ENCODE assay signal across 29 cellular contexts in the genomic region with DNA sequence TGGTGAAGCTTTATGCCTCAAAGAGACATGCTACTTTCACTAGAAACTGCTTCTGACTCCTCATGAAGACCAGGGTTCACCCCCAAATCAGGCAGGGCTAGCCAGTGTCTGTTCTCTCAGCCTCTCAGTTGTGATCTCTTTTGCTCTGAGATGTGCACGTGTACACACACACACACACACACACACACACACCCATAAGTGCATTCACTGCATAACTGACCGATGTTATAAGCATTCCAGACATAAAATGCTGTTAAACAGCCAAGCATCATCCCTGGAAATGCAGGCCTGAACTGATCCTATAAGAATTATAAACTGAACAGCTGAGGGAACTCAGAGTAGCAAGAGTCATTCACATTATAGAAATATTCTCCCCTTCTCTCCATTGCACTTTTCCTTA.
DNase-seq lines count a peak whose midpoint lies in the region; ATAC-seq and TF ChIP-seq lines count a peak whose summit lies in the region.
"Had no signal": no experiment of that assay in that cellular context is flagged by ENCODE, and none has a peak within 500 bp of the region (broad histone marks: within the 10 kb centered on the region; RNA-seq: fewer than 3 reads in every experiment).

No MANE protein-coding gene starts in this region.

- H3K4me2 ChIP-seq in SK-N-SH (no peak overlapping the region), mesenchymal stem cell (ENCODE audit: low read length, poor library complexity, severe bottlenecking) (no peak overlapping the region)
- H3K4me2 ChIP-seq: KMS-11, PC-9 had no signal

- H3K23ac ChIP-seq in mesenchymal stem cell (ENCODE audit: low read length in 2 of 2) = no peak overlapping the region

- no peak overlapping the region for H3K14ac ChIP-seq in mesenchymal stem cell (ENCODE audit: low read length in 2 of 2)

- H4K20me1 ChIP-seq in SK-N-SH (ENCODE audit: insufficient read depth) = no peaks in the 10 kb centered on the region

- H2BK5ac ChIP-seq in mesenchymal stem cell (ENCODE audit: low read depth, low read length, poor library complexity, severe bottlenecking) = no peak overlapping the region

- ATAC-seq in SK-N-SH treated with all-trans-retinoic acid at 6 μM for 48 hours (no peak), HG03095 (IDR thresholded peaks at IDR 0.05; ENCODE audit: unreplicated experiment) (no peak), GM21367 (IDR thresholded peaks at IDR 0.05; ENCODE audit: unreplicated experiment) (no peak)
- ATAC-seq: naive thymus-derived CD8-positive, alpha-beta T cell had no signal

- POLR2A ChIA-PET in SK-N-SH (lab: Yijun Ruan, JAX) = no interaction called here

- no peak overlapping the region for H3K4ac ChIP-seq in mesenchymal stem cell (ENCODE audit: low read depth in 1 of 2, low read length in 2 of 2)

- H3K27me3 ChIP-seq in SK-N-SH (ENCODE audit: insufficient read depth) = no peaks in the 10 kb centered on the region; the same call in 1 of the 2 replicates
- H3K27me3 ChIP-seq in mesenchymal stem cell (ENCODE audit: control insufficient read depth in 1 of 2, insufficient read depth in 1 of 2, low read length in 2 of 2) = peaks cover 19 to 50% of the 10 kb centered on the region in 2 experiments
- peaks cover 0 to 8% of the 10 kb centered on the region in 2 donors for H3K27me3 ChIP-seq in tibial nerve
- H3K27me3 ChIP-seq: MG63, sigmoid colon, tibial artery had no signal

- CTCF ChIA-PET in SK-N-SH (lab: Yijun Ruan, JAX) = interaction anchor here (0.9 to 3.9 kb wide), 3 partner anchors 11 to 68 kb away, joined by 3 to 13 read pairs (median 3); no protein-coding TSS in a partner anchor

- no peak for DNase-seq in SK-N-SH
- peak; percentile 40 for DNase-seq in dedifferentiated amniotic fluid mesenchymal stem cell (ENCODE audit: extremely low spot score)
- DNase-seq in mesenchymal stem cell = no peak
- no peak for DNase-seq in tibial nerve (ENCODE audit: low spot score in 2 of 2)
- no peak for DNase-seq in HK-2 (ENCODE audit: unreplicated experiment)
- DNase-seq: activated CD4-positive, alpha-beta T cell treated with anti-CD3 and anti-CD28 coated beads, Interleukin-2, amount 50 U/mL, for 48 hours; activated CD4-positive, CD25-positive, alpha-beta regulatory T cell treated with anti-CD3 and anti-CD28 coated beads, Interleukin-2, amount 50 U/mL, for 72 hours; activated CD8-positive, alpha-beta memory T cell treated with anti-CD3 and anti-CD28 coated beads, Interleukin-2, amount 50 U/mL, for 4 hours; activated naive CD4-positive, alpha-beta T cell; effector CD8-positive, alpha-beta T cell; GDM1; MG63; midbrain; naive thymus-derived CD8-positive, alpha-beta T cell; NCI-H2029; NCI-H524 treated with DMSO at 0.1 percent for 48 hours; NK-92 treated with Interleukin-12 subunit alpha and Interleukin-12 subunit beta, amount 100 ng/mL, for 24 hours; occipital lobe; PC-9; sigmoid colon; stimulated activated CD4-positive, alpha-beta T cell treated with anti-CD3 and anti-CD28 coated beads, Interleukin-4, amount 100 ng/mL, for 24 hours; tibial artery had no signal

- no peak overlapping the region for H4K8ac ChIP-seq in mesenchymal stem cell (ENCODE audit: low read length)

- peaks cover 0 to 3% of the 10 kb centered on the region in 2 experiments; a peak in 1 of 4 replicates for H3K4me1 ChIP-seq in SK-N-SH (ENCODE audit: control insufficient read depth in 1 of 2, insufficient read depth in 2 of 2, low read depth in 1 of 2, low read length in 1 of 2)
- H3K4me1 ChIP-seq in mesenchymal stem cell (ENCODE audit: control insufficient read depth, insufficient read depth, low read depth, low read length) = no peaks in the 10 kb centered on the region
- peaks cover 0 to 11% (median 0%) of the 10 kb centered on the region in 4 donors for H3K4me1 ChIP-seq in tibial nerve

- TF ChIP-seq RAD21 in SK-N-SH (IDR thresholded peaks at IDR 0.05; ENCODE audit: low read length) = no peak

- no peaks in the 10 kb centered on the region for H3K79me2 ChIP-seq in SK-N-SH (ENCODE audit: insufficient read depth)

- H3K27ac ChIP-seq in SK-N-SH (ENCODE audit: low read depth in 2 of 2, low read length in 1 of 2) (no peak overlapping the region), mesenchymal stem cell (ENCODE audit: low read length, poor library complexity, severe bottlenecking) (peak overlapping the region; percentile 21), tibial nerve (no peak overlapping the region)
- H3K27ac ChIP-seq: 22Rv1, C4-2B, epithelial cell of prostate, KMS-11, PC-9, sigmoid colon, tibial artery had no signal

- no peak overlapping the region for H3K4me3 ChIP-seq in SK-N-SH (ENCODE audit: low read depth in 2 of 2, low read length in 1 of 2)
- no peak overlapping the region for H3K4me3 ChIP-seq in mesenchymal stem cell (ENCODE audit: insufficient read depth in 1 of 2, low read depth in 1 of 2, low read length in 2 of 2)
- no peak overlapping the region for H3K4me3 ChIP-seq in tibial nerve
- H3K4me3 ChIP-seq: MG63, PC-9, sigmoid colon, tibial artery had no signal

- H3K9ac ChIP-seq in SK-N-SH (no peak overlapping the region), mesenchymal stem cell (ENCODE audit: low read length) (no peak overlapping the region)
- H3K9ac ChIP-seq: KMS-11 had no signal

- H2BK15ac ChIP-seq in mesenchymal stem cell (ENCODE audit: low read depth, poor library complexity, severe bottlenecking) = no peak overlapping the region

- no peaks in the 10 kb centered on the region for H3K9me3 ChIP-seq in SK-N-SH
- H3K9me3 ChIP-seq in mesenchymal stem cell (ENCODE audit: control insufficient read depth, low read length) = no peaks in the 10 kb centered on the region
- no peaks in the 10 kb centered on the region for H3K9me3 ChIP-seq in tibial nerve
- H3K9me3 ChIP-seq: MG63, sigmoid colon, tibial artery had no signal

- TF ChIP-seq POLR2A in tibial nerve (IDR thresholded peaks at IDR 0.05) = no peak

- H3K9me2 ChIP-seq in SK-N-SH = no peaks in the 10 kb centered on the region

- H4K91ac ChIP-seq in mesenchymal stem cell (ENCODE audit: low read length) = no peak overlapping the region

- no peak overlapping the region for H2BK120ac ChIP-seq in mesenchymal stem cell (ENCODE audit: low read depth, low read length)

- WGBS in SK-N-SH (ENCODE audit: low lambda C conversion rate) = 8% methylated on average over 2 of the region's 2 CpGs
- WGBS in mesenchymal stem cell = 42% methylated on average over 2 of the region's 2 CpGs
- 38 to 51% methylated on average over 2 of the region's 2 CpGs for WGBS in tibial nerve, 2 donors

- H2AFZ ChIP-seq in SK-N-SH (ENCODE audit: low read depth) (no peak overlapping the region), mesenchymal stem cell (ENCODE audit: low read depth, low read length) (no peak overlapping the region)
- H2AFZ ChIP-seq: PC-9 had no signal

- TF ChIP-seq CTCF in SK-N-SH (IDR thresholded peaks at IDR 0.05) (no peak), tibial nerve (IDR thresholded peaks at IDR 0.05) (no peak)

- no peaks in the 10 kb centered on the region for H3F3A ChIP-seq in SK-N-SH (replicated peaks; ENCODE audit: insufficient read depth)

- H3K36me3 ChIP-seq in SK-N-SH (replicated peaks in 1 of 2; ENCODE audit: control insufficient read depth in 1 of 2, insufficient read depth in 2 of 2, low read length in 1 of 2) = no peaks in the 10 kb centered on the region
- no peaks in the 10 kb centered on the region for H3K36me3 ChIP-seq in mesenchymal stem cell (ENCODE audit: control insufficient read depth in 1 of 2, insufficient read depth in 2 of 2, low read depth in 1 of 2, low read length in 2 of 2)
- no peaks in the 10 kb centered on the region for H3K36me3 ChIP-seq in tibial nerve
- H3K36me3 ChIP-seq: MG63, sigmoid colon, tibial artery had no signal

- H2AK5ac ChIP-seq in mesenchymal stem cell (ENCODE audit: low read length, severe bottlenecking) = no peak overlapping the region

- H2BK12ac ChIP-seq in mesenchymal stem cell (ENCODE audit: low read length in 2 of 2) = no peak overlapping the region

- H3K18ac ChIP-seq in mesenchymal stem cell (ENCODE audit: low read depth in 1 of 2, low read length in 2 of 2) = no peak overlapping the region

- TF ChIP-seq EP300 in SK-N-SH (IDR thresholded peaks at IDR 0.05; ENCODE audit: borderline replicate concordance in 1 of 2, low read depth in 1 of 2, low read length in 1 of 2) = no peak
- TF ChIP-seq EP300 in tibial nerve (IDR thresholded peaks at IDR 0.05) = no peak

- H3K79me1 ChIP-seq in mesenchymal stem cell (replicated peaks; ENCODE audit: low read length, poor library complexity, severe bottlenecking) = no peaks in the 10 kb centered on the region

TF ChIP-seq in SK-N-SH treated with all-trans-retinoic acid at 6 μM for 48 hours, 23 proteins besides CTCF, POLR2A, EP300 and RAD21:
- TF ChIP-seq CSDC2 (CRISPR knock-in tag; IDR thresholded peaks at IDR 0.05) (no peak), ISL1 (CRISPR knock-in tag; IDR thresholded peaks at IDR 0.05) (peak; percentile 76)

TF ChIP-seq in SK-N-SH, 30 proteins besides CTCF, POLR2A, EP300 and RAD21 (continues in another document):
- TF ChIP-seq TEAD4 (IDR thresholded peaks at IDR 0.05; ENCODE audit: borderline replicate concordance, insufficient read depth) (no peak), RXRA (IDR thresholded peaks at IDR 0.05; ENCODE audit: borderline replicate concordance, low read depth) (no peak), MXI1 (IDR thresholded peaks at IDR 0.05; ENCODE audit: low read depth, low read length) (no peak), MAX (IDR thresholded peaks at IDR 0.05; ENCODE audit: low read depth) (no peak), GATA2 (CRISPR knock-in tag; IDR thresholded peaks at IDR 0.05) (no peak), TCF12 (IDR thresholded peaks at IDR 0.05) (no peak), JUND (IDR thresholded peaks at IDR 0.05) (no peak), SIN3A (IDR thresholded peaks at IDR 0.05; ENCODE audit: borderline replicate concordance, low read depth, low read length) (no peak), MEF2A (IDR thresholded peaks at IDR 0.05; ENCODE audit: borderline replicate concordance, low read depth) (no peak), RFX5 (IDR thresholded peaks at IDR 0.05; ENCODE audit: low read length) (no peak)
